Comparison of ENCODE assay signal across 1 cellular context in the genomic region with DNA sequence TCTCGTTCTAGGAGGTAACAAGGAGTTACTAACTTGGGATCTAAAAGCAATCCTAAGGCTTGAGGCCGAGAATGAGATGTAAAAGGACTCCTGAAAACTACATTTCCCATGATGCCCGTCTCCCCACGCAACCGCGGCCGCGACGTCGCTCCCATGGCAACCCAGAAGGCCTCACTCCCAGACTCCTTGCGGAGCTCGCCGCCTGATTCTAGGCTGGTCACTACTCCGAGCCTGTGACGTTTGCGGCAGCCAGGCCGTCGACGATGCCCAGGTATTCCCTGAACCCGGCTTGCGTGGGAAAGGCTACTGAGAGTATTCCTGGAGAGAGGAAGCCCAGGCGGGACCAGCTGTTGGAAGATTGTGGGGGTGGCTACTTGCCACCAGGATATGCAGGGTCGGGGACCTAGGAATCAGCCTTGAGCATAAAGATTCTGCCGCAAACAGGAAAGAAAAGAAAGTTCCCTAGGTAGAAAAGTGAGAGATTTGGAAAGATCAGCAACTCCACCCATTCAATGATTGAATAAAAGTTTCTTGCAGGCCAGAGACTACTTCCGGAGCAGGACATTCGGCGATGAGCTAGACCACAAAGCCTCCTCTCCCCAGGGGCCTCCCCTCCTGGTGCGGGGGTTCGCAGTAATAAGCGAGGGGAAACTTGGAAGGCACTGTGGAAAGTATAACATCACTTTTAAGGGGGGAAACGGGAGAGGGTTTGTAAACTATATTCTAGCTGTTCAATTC.
TF ChIP-seq lines count a peak whose summit lies in the region.

Gene DYNC2LI1, plus strand, starts transcription at position 164 of the 738 bp plus-strand sequence. Its CDS starts 100 bp downstream, at position 264.

TF ChIP-seq in A549, 52 proteins besides CTCF, POLR2A, EP300 and RAD21 (continued from another document):
- no peak; the same call in 1 of the 2 replicates for TF ChIP-seq PBX3 (IDR thresholded peaks at IDR 0.05)
- TF ChIP-seq HOXB5 (CRISPR knock-in tag; IDR thresholded peaks at IDR 0.05) = no peak
- no peak for TF ChIP-seq NR3C1 (IDR thresholded peaks at IDR 0.05)
- no peak for TF ChIP-seq ZC3H11A (IDR thresholded peaks at IDR 0.05)
- peak; percentile 30; the same call in 2 of the 3 replicates for TF ChIP-seq SMC3 (IDR thresholded peaks at IDR 0.05)
- no peak for TF ChIP-seq CEBPB (IDR thresholded peaks at IDR 0.05)
- TF ChIP-seq PHF8 (IDR thresholded peaks at IDR 0.05; ENCODE audit: borderline replicate concordance, low read depth) = peak; percentile 86
- TF ChIP-seq, protein P1, sequence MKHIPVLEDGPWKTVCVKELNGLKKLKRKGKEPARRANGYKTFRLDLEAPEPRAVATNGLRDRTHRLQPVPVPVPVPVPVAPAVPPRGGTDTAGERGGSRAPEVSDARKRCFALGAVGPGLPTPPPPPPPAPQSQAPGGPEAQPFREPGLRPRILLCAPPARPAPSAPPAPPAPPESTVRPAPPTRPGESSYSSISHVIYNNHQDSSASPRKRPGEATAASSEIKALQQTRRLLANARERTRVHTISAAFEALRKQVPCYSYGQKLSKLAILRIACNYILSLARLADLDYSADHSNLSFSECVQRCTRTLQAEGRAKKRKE (CRISPR knock-in tag; IDR thresholded peaks at IDR 0.05; ENCODE audit: low read depth) = no peak
- TF ChIP-seq FOXS1 (CRISPR knock-in tag; IDR thresholded peaks at IDR 0.05) = no peak
- TF ChIP-seq HDAC2 (IDR thresholded peaks at IDR 0.05) = no peak
- TF ChIP-seq BCL3 (IDR thresholded peaks at IDR 0.05) = peak; percentile 77; the same call in 1 of the 3 replicates
- no peak for TF ChIP-seq CHD2 (IDR thresholded peaks at IDR 0.05; ENCODE audit: low read length, partially characterized antibody)
- peak; percentile 71; the same call in 1 of the 2 replicates for TF ChIP-seq MAX (IDR thresholded peaks at IDR 0.05)
- no peak for TF ChIP-seq BHLHE40 (IDR thresholded peaks at IDR 0.05; ENCODE audit: low read depth, low read length)
- TF ChIP-seq RARB (CRISPR knock-in tag; IDR thresholded peaks at IDR 0.05) = no peak
- TF ChIP-seq, protein P2, sequence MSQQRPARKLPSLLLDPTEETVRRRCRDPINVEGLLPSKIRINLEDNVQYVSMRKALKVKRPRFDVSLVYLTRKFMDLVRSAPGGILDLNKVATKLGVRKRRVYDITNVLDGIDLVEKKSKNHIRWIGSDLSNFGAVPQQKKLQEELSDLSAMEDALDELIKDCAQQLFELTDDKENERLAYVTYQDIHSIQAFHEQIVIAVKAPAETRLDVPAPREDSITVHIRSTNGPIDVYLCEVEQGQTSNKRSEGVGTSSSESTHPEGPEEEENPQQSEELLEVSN (IDR thresholded peaks at IDR 0.05; ENCODE audit: borderline replicate concordance, low read depth) = peak; percentile 41; the same call in 1 of the 2 replicates
